ENCODE assay signal across 16 cellular contexts in the genomic region with DNA sequence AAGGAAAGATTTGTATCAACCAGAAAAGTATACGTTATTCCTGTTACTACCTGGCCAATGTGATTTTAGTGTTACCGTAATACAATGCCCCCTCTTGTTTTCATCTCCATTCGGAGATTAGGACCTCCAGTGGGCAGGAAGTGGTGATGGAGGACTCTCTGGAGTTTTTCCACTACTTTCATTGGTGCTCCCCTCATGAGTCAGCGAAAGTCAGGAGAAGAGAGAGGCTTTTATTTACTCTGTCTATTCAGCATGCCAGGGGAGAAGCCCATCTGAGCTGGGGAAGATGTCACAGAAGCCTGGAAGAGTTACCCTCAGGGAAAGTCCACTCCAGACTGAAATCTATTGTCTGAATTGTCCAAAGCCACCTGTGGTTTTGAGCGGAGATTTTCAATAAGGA.
DNase-seq lines count a peak whose midpoint lies in the region; ATAC-seq lines count a peak whose summit lies in the region.
"Had no signal": no experiment of that assay in that cellular context is flagged by ENCODE, and none has a peak within 500 bp of the region (broad histone marks: within the 10 kb centered on the region; RNA-seq: fewer than 3 reads in every experiment).

No MANE protein-coding gene starts in this region.

- no peaks in the 10 kb centered on the region for H3K79me2 ChIP-seq in mesendoderm (ENCODE audit: control insufficient read depth, insufficient read depth, low read length)

- no peak for ATAC-seq in GM21381 (IDR thresholded peaks at IDR 0.05; ENCODE audit: unreplicated experiment)
- ATAC-seq: HCT116 had no signal

- no peak overlapping the region for H3K4ac ChIP-seq in mesendoderm (ENCODE audit: low read depth, low read length)

- H3K4me2 ChIP-seq in mesendoderm (ENCODE audit: low read length) = no peak overlapping the region

- no peak overlapping the region for H3K27ac Mint-ChIP-seq in activated CD4-positive, alpha-beta T cell treated with anti-CD3 and anti-CD28 coated beads, Interleukin-2, amount 10 ng/mL, durations not matched to agents 24 days and 14 days
- H3K27ac Mint-ChIP-seq: CD4-positive, alpha-beta memory T cell; H9 had no signal

- H2AK5ac ChIP-seq in mesendoderm (ENCODE audit: low read length) = no peak overlapping the region

- no peaks in the 10 kb centered on the region for H3K4me1 Mint-ChIP-seq in activated CD4-positive, alpha-beta T cell treated with anti-CD3 and anti-CD28 coated beads, Interleukin-2, amount 10 ng/mL, durations not matched to agents 24 days and 14 days
- H3K4me1 Mint-ChIP-seq: CD4-positive, alpha-beta memory T cell; H9 had no signal

- intact Hi-C loops in activated CD4-positive, alpha-beta T cell treated with anti-CD3 and anti-CD28 coated beads, Interleukin-2, amount 10 ng/mL, durations not matched to agents 24 days and 14 days (cut with micrococcal nuclease) = no loop called here

- no peak overlapping the region for H3K9ac ChIP-seq in mesendoderm (ENCODE audit: low read length)

- peaks cover 13% of the 10 kb centered on the region for H3K9me3 Mint-ChIP-seq in activated CD4-positive, alpha-beta T cell treated with anti-CD3 and anti-CD28 coated beads, Interleukin-2, amount 10 ng/mL, durations not matched to agents 24 days and 14 days

- no peaks in the 10 kb centered on the region for H3K4me1 ChIP-seq in mesendoderm (ENCODE audit: control insufficient read depth, low read depth, low read length)
- H3K4me1 ChIP-seq: Caco-2 had no signal

- no peak overlapping the region for H4K8ac ChIP-seq in mesendoderm (ENCODE audit: low read depth, low read length)

- H3K18ac ChIP-seq in mesendoderm (ENCODE audit: low read length) = no peak overlapping the region

- no peaks in the 10 kb centered on the region for H3K36me3 Mint-ChIP-seq in activated CD4-positive, alpha-beta T cell treated with anti-CD3 and anti-CD28 coated beads, Interleukin-2, amount 10 ng/mL, durations not matched to agents 24 days and 14 days (ENCODE audit: low read depth)
- H3K36me3 Mint-ChIP-seq: CD4-positive, alpha-beta memory T cell had no signal

- no peak overlapping the region for H3K4me3 Mint-ChIP-seq in activated CD4-positive, alpha-beta T cell treated with anti-CD3 and anti-CD28 coated beads, Interleukin-2, amount 10 ng/mL, durations not matched to agents 24 days and 14 days
- H3K4me3 Mint-ChIP-seq: CD4-positive, alpha-beta memory T cell; H9 had no signal

- H4K5ac ChIP-seq in mesendoderm (ENCODE audit: low read length) = no peak overlapping the region

- no peaks in the 10 kb centered on the region for H3K36me3 ChIP-seq in mesendoderm (ENCODE audit: control insufficient read depth, insufficient read depth, low read length)

- peaks cover 3% of the 10 kb centered on the region for H3K27me3 Mint-ChIP-seq in activated CD4-positive, alpha-beta T cell treated with anti-CD3 and anti-CD28 coated beads, Interleukin-2, amount 10 ng/mL, durations not matched to agents 24 days and 14 days

- no peak overlapping the region for H2BK5ac ChIP-seq in mesendoderm (ENCODE audit: low read length)

- no peaks in the 10 kb centered on the region for H3K27me3 ChIP-seq in mesendoderm (ENCODE audit: insufficient read depth, low read length, poor library complexity)

- H3K79me1 ChIP-seq in mesendoderm (ENCODE audit: low read length) = no peaks in the 10 kb centered on the region

- WGBS in mesendoderm (ENCODE audit: extremely low coverage, insufficient coverage, low lambda C conversion rate) = no CpG with 5 or more reads among the region's 5 CpGs

- H2BK120ac ChIP-seq in mesendoderm (ENCODE audit: low read depth, low read length) = no peak overlapping the region

- no peak overlapping the region for H3K23ac ChIP-seq in mesendoderm (ENCODE audit: low read length)

- H3K27ac ChIP-seq in mesendoderm (ENCODE audit: low read depth, low read length) = no peak overlapping the region

- H2BK15ac ChIP-seq in mesendoderm (replicated peaks; ENCODE audit: low read depth) = no peak overlapping the region

- H3K56ac ChIP-seq in mesendoderm (ENCODE audit: low read length) = no peak overlapping the region

- DNase-seq in EH (ENCODE audit: low read depth) = peak; percentile 2
- DNase-seq in H4 (ENCODE audit: low spot score) = peak; percentile 24
- DNase-seq in RPMI7951 (ENCODE audit: low read depth) = peak; percentile 61
- DNase-seq in mesendoderm = peak; percentile 2
- DNase-seq in activated CD4-positive, alpha-beta T cell treated with anti-CD3 and anti-CD28 coated beads, Interleukin-2, amount 10 ng/mL, durations not matched to agents 24 days and 14 days = no peak
- no peak for DNase-seq in kidney tubule cell (ENCODE audit: low spot score)
- DNase-seq: C1 segment of cervical spinal cord; Caco-2; CD4-positive, alpha-beta memory T cell; DMS153; DND-41; EL; GF-D8; H9 had no signal

- H3K4me3 ChIP-seq in mesendoderm (ENCODE audit: low read length) = no peak overlapping the region

Comparison
In these comparisons a context has a peak if more than half of its experiments do, and no peak if none do; other contexts are left out.
1. DNase-seq: peak in EH (single experiment), H4 (single experiment), RPMI7951 (single experiment) and mesendoderm (single experiment); none in activated CD4-positive, alpha-beta T cell treated with anti-CD3 and anti-CD28 coated beads, Interleukin-2, amount 10 ng/mL, durations not matched to agents 24 days and 14 days (single experiment) and kidney tubule cell (single experiment).